2 cellular contexts compared by ENCODE assay signal in genomic region chr6:21745543-21746337, GRCh38.
TF ChIP-seq lines count a peak whose summit lies in the region.

No MANE protein-coding gene starts in this region.

TF ChIP-seq in HepG2, 621 proteins besides CTCF, POLR2A, EP300 and RAD21 (continued from another document):
- 0 out of 2 replicates have a peak, but pooled peaks have one; percentile 16 for TF ChIP-seq ZNF362 (CRISPR knock-in tag; IDR thresholded peaks at IDR 0.05; ENCODE audit: borderline replicate concordance)
- TF ChIP-seq ZNF513 (CRISPR knock-in tag; conservative IDR thresholded peaks at IDR 0.05), result no peak
TF ChIP-seq in HepG2: peak in this region for 1.

TF ChIP-seq in K562, 482 proteins besides CTCF, POLR2A, EP300 and RAD21:
- TF ChIP-seq HNRNPH1 (optimal IDR thresholded peaks at IDR 0.05; ENCODE audit: low read depth, low read length) (no peak), ZNF384 (IDR thresholded peaks at IDR 0.05; ENCODE audit: low read depth, low read length) (peak; percentile 71), RBM25 (IDR thresholded peaks at IDR 0.05; ENCODE audit: low read depth, low read length, severe bottlenecking) (peak; percentile 67)
TF ChIP-seq in K562: peak in this region for 2.
